8 cellular contexts compared by ENCODE assay signal in the genomic region with DNA sequence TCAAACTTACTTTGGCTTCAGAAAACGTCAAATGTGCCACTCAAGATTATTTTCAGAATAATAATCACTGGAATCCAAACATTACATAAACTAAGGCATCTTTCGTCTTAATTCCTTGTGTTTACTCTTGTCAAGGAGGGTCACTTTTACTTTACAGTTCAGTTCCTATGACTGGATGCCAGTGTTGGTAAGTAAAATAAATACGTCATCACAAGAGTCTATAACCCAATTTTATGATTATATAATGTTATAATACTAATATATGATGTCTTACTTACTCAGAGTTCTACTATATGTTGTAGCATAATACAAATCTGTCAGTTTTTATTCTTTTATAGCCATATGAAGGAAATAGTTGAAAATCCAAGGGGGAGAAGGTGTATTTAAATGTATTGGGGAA.
"Had no signal": no experiment of that assay in that cellular context is flagged by ENCODE, and none has a peak within 500 bp of the region (broad histone marks: within the 10 kb centered on the region; RNA-seq: fewer than 3 reads in every experiment).

No MANE protein-coding gene starts in this region.

- DNase-seq: GM23248, GOT3, H9, HCEC 1CT, IMR-90, KBM-7 had no signal

- H3K9ac ChIP-seq: GM23248, KMS-11 had no signal

- H2AFZ ChIP-seq: GM23248 had no signal

- H3K4me3 Mint-ChIP-seq: H9 had no signal

- H3K27ac Mint-ChIP-seq: H9 had no signal

- H3K27ac ChIP-seq: GM23248, HL-60, KMS-11 had no signal

- H3K4me3 ChIP-seq: GM23248 had no signal

- H3K4me1 Mint-ChIP-seq: H9 had no signal

- H3K4me2 ChIP-seq: KMS-11 had no signal

- H3K9me3 Mint-ChIP-seq: H9 had no signal
